1 cellular context compared by ENCODE assay signal in genomic region chr6:21639316-21639715, GRCh38.
TF ChIP-seq lines count a peak whose summit lies in the region.

No MANE protein-coding gene starts in this region.

TF ChIP-seq in HepG2, 621 proteins besides CTCF, POLR2A, EP300 and RAD21 (continued from another document):
- TF ChIP-seq POGK (CRISPR knock-in tag; conservative IDR thresholded peaks at IDR 0.05) (no peak), GATAD2A (CRISPR knock-in tag; IDR thresholded peaks at IDR 0.05) (no peak), ZNF225 (CRISPR knock-in tag; IDR thresholded peaks at IDR 0.05) (no peak), ELF4 (CRISPR knock-in tag; IDR thresholded peaks at IDR 0.05; ENCODE audit: borderline replicate concordance) (no peak)
- TF ChIP-seq, protein P1, sequence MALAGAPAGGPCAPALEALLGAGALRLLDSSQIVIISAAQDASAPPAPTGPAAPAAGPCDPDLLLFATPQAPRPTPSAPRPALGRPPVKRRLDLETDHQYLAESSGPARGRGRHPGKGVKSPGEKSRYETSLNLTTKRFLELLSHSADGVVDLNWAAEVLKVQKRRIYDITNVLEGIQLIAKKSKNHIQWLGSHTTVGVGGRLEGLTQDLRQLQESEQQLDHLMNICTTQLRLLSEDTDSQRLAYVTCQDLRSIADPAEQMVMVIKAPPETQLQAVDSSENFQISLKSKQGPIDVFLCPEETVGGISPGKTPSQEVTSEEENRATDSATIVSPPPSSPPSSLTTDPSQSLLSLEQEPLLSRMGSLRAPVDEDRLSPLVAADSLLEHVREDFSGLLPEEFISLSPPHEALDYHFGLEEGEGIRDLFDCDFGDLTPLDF (CRISPR knock-in tag; IDR thresholded peaks at IDR 0.05) = no peak
